ENCODE assay signal across 8 cellular contexts in genomic region chr5:151086905-151087360, GRCh38. TPM values are rescaled to one million over a fixed set of nuclear protein-coding genes. Genes with fewer than 3 reads are reported as not detected.
DNase-seq lines count a peak whose midpoint lies in the region; ATAC-seq lines count a peak whose summit lies in the region.

No MANE protein-coding gene starts in this region.

- peaks cover 49% of the 10 kb centered on the region for H3K36me3 Mint-ChIP-seq in activated T-helper 17 cell treated with anti-CD3 and anti-CD28 coated beads, Interleukin-2, amount 50 U/mL, for 72 hours (ENCODE audit: low read depth)
- no peaks in the 10 kb centered on the region for H3K36me3 Mint-ChIP-seq in natural killer cell treated with Interleukin-12 subunit alpha and Interleukin-12 subunit beta and Interleukin-15 and Interleukin-18, amount 100 ng/mL, for 72 hours

- H3K4me1 Mint-ChIP-seq in activated T-helper 17 cell treated with anti-CD3 and anti-CD28 coated beads, Interleukin-2, amount 50 U/mL, for 72 hours, result peaks cover 15% of the 10 kb centered on the region
- H3K4me1 Mint-ChIP-seq in natural killer cell treated with Interleukin-12 subunit alpha and Interleukin-12 subunit beta and Interleukin-15 and Interleukin-18, amount 100 ng/mL, for 72 hours (ENCODE audit: low read depth in 2 of 2), result peaks cover 54 to 55% of the 10 kb centered on the region in 2 donors

- H3K9me3 Mint-ChIP-seq in activated T-helper 17 cell treated with anti-CD3 and anti-CD28 coated beads, Interleukin-2, amount 50 U/mL, for 72 hours, result no peaks in the 10 kb centered on the region
- H3K9me3 Mint-ChIP-seq in natural killer cell treated with Interleukin-12 subunit alpha and Interleukin-12 subunit beta and Interleukin-15 and Interleukin-18, amount 100 ng/mL, for 72 hours, result no peaks in the 10 kb centered on the region

- no peaks in the 10 kb centered on the region for H3K27me3 Mint-ChIP-seq in activated T-helper 17 cell treated with anti-CD3 and anti-CD28 coated beads, Interleukin-2, amount 50 U/mL, for 72 hours
- no peaks in the 10 kb centered on the region for H3K27me3 Mint-ChIP-seq in natural killer cell treated with Interleukin-12 subunit alpha and Interleukin-12 subunit beta and Interleukin-15 and Interleukin-18, amount 100 ng/mL, for 72 hours

- H3K4me3 Mint-ChIP-seq in activated T-helper 17 cell treated with anti-CD3 and anti-CD28 coated beads, Interleukin-2, amount 50 U/mL, for 72 hours, result peak overlapping the region; percentile 88
- peak overlapping the region; percentile 90 for H3K4me3 Mint-ChIP-seq in natural killer cell treated with Interleukin-12 subunit alpha and Interleukin-12 subunit beta and Interleukin-15 and Interleukin-18, amount 100 ng/mL, for 72 hours

- peak; percentile 19 for DNase-seq in COLO668 (lab: John Stamatoyannopoulos, UW; ENCODE audit: unreplicated experiment)
- DNase-seq in M059J (ENCODE audit: low read depth), result peak; percentile 29
- DNase-seq in natural killer cell treated with Interleukin-12 subunit alpha and Interleukin-12 subunit beta and Interleukin-15 and Interleukin-18, amount 100 ng/mL, for 72 hours (ENCODE audit: low spot score), result peak; percentile 87
- no peak for DNase-seq in mesenteric fat pad (ENCODE audit: low spot score)
- no peak for DNase-seq in NCI-H748 (lab: John Stamatoyannopoulos, UW; ENCODE audit: unreplicated experiment)
- DNase-seq in putamen (ENCODE audit: low spot score), result no peak

- H3K27ac Mint-ChIP-seq in activated T-helper 17 cell treated with anti-CD3 and anti-CD28 coated beads, Interleukin-2, amount 50 U/mL, for 72 hours, result peak overlapping the region; percentile 85
- H3K27ac Mint-ChIP-seq in natural killer cell treated with Interleukin-12 subunit alpha and Interleukin-12 subunit beta and Interleukin-15 and Interleukin-18, amount 100 ng/mL, for 72 hours, result peak overlapping the region; percentile 63 to 86

- ATAC-seq in GM21423 (IDR thresholded peaks at IDR 0.05; ENCODE audit: unreplicated experiment), result peak; percentile 76
- ATAC-seq in activated T-helper 17 cell treated with anti-CD3 and anti-CD28 coated beads, Interleukin-2, amount 50 U/mL, for 72 hours (replicated peaks), result peak; percentile 75
- ATAC-seq in natural killer cell treated with Interleukin-12 subunit alpha and Interleukin-12 subunit beta and Interleukin-15 and Interleukin-18, amount 100 ng/mL, for 72 hours, result peak; percentile 91 to 96

RNA-seq across cellular contexts. Expression of gene TNIP1, which starts 6.1 kb away (rescaled TPM):
- 85.3 and 116 TPM in 2 replicates for total RNA-seq in M059J (2014; rRNA removed; shearing (Covaris generic))
- 100 to 1,000 TPM; 316 to 609 TPM for total RNA-seq in activated T-helper 17 cell treated with anti-CD3 and anti-CD28 coated beads, Interleukin-2, amount 50 U/mL, for 72 hours
- total RNA-seq in natural killer cell treated with Interleukin-12 subunit alpha and Interleukin-12 subunit beta and Interleukin-15 and Interleukin-18, amount 100 ng/mL, for 72 hours, result 100 to 1,000 TPM; 154 to 260 TPM
- 285 TPM for total RNA-seq in mesenteric fat pad

Comparison
In these comparisons a context has a peak if more than half of its experiments do, and no peak if none do; other contexts are left out.
1. DNase-seq: peak in COLO668 (single experiment), M059J (single experiment) and natural killer cell treated with Interleukin-12 subunit alpha and Interleukin-12 subunit beta and Interleukin-15 and Interleukin-18, amount 100 ng/mL, for 72 hours (single experiment); none in mesenteric fat pad (single experiment), NCI-H748 (single experiment) and putamen (single experiment).
2. Peak in every context shown above with its lines, with median percentiles within 50 percentile points of each other: ATAC-seq.